Comparison of ENCODE assay signal across 1 cellular context in genomic region chr1:150688786-150689185, GRCh38.
TF ChIP-seq lines count a peak whose summit lies in the region.

No MANE protein-coding gene starts in this region.

TF ChIP-seq in endothelial cell of umbilical vein, 7 proteins besides CTCF, POLR2A, EP300 and RAD21:
- TF ChIP-seq GATA2 (IDR thresholded peaks at IDR 0.05; ENCODE audit: insufficient read depth, insufficient read length, low read depth, low read length), result no peak
- TF ChIP-seq FOS (IDR thresholded peaks at IDR 0.05; ENCODE audit: borderline replicate concordance, insufficient read depth, low read length), result peak; percentile 63
- peak; percentile 65 for TF ChIP-seq JUN (IDR thresholded peaks at IDR 0.05; ENCODE audit: borderline replicate concordance, insufficient read depth, insufficient read length, low read depth)
